Comparison of ENCODE assay signal across 2 cellular contexts in genomic region chr6:35011096-35012041, GRCh38.
TF ChIP-seq lines count a peak whose summit lies in the region.

No MANE protein-coding gene starts in this region.

TF ChIP-seq in HEK293, 187 proteins besides CTCF, POLR2A, EP300 and RAD21 (continued from another document):
- TF ChIP-seq ZNF785 (tag by site-specific recombination; IDR thresholded peaks at IDR 0.05) = no peak
- no peak for TF ChIP-seq ZFHX2 (tag by site-specific recombination; conservative IDR thresholded peaks at IDR 0.05)
- TF ChIP-seq ZNF777 (tag by site-specific recombination; IDR thresholded peaks at IDR 0.05; ENCODE audit: borderline replicate concordance) = no peak
- TF ChIP-seq ZBTB17 (tag by site-specific recombination; IDR thresholded peaks at IDR 0.05) = 0 out of 2 replicates have a peak, but pooled peaks have one; percentile 28
- no peak for TF ChIP-seq ZNF280C (tag by site-specific recombination; IDR thresholded peaks at IDR 0.05)
- peak; percentile 60 for TF ChIP-seq ZNF629 (tag by site-specific recombination; IDR thresholded peaks at IDR 0.05)
- no peak for TF ChIP-seq FEZF1 (tag by site-specific recombination; IDR thresholded peaks at IDR 0.05)

TF ChIP-seq in GM12878, 131 proteins besides CTCF, POLR2A, EP300 and RAD21 (continued from another document and continues in another):
- TF ChIP-seq ZBTB40 (IDR thresholded peaks at IDR 0.05; ENCODE audit: borderline replicate concordance) = no peak
- no peak for TF ChIP-seq RAD51 (IDR thresholded peaks at IDR 0.05)
- TF ChIP-seq POLR2AphosphoS5 (IDR thresholded peaks at IDR 0.05; ENCODE audit: low read length) = no peak
- TF ChIP-seq GABPA (IDR thresholded peaks at IDR 0.05; ENCODE audit: low read depth) = 0 out of 2 replicates have a peak, but pooled peaks have one; percentile 56
- TF ChIP-seq TBL1XR1 (IDR thresholded peaks at IDR 0.05; ENCODE audit: low read depth, low read length) = no peak
- TF ChIP-seq MAX (IDR thresholded peaks at IDR 0.05; ENCODE audit: low read depth, low read length) = no peak
- peak; percentile 58; the same call in 1 of the 2 replicates for TF ChIP-seq DPF2 (IDR thresholded peaks at IDR 0.05)
- TF ChIP-seq POLR2AphosphoS2 (IDR thresholded peaks at IDR 0.05; ENCODE audit: low read depth, low read length) = no peak
- no peak for TF ChIP-seq ZZZ3 (IDR thresholded peaks at IDR 0.05; ENCODE audit: control insufficient read depth, insufficient read length, low read depth)
- TF ChIP-seq SRF (IDR thresholded peaks at IDR 0.05; ENCODE audit: low read depth in 2 of 2, low read length in 2 of 2) = 0 out of 4 replicates have a peak, but pooled peaks of 1 of the 2 experiments have one; percentile 38
- no peak for TF ChIP-seq SMAD5 (IDR thresholded peaks at IDR 0.05; ENCODE audit: low read depth)
- peak in 1 of 2 experiments; percentile 59; a peak in 1 of 4 replicates for TF ChIP-seq IKZF2 (IDR thresholded peaks at IDR 0.05)
- TF ChIP-seq HDAC2 (IDR thresholded peaks at IDR 0.05) = no peak
- TF ChIP-seq ZSCAN29 (IDR thresholded peaks at IDR 0.05) = no peak
- TF ChIP-seq PML (IDR thresholded peaks at IDR 0.05; ENCODE audit: low read length) = no peak
- peak; percentile 77; the same call in 1 of the 2 replicates for TF ChIP-seq MEF2A (IDR thresholded peaks at IDR 0.05; ENCODE audit: insufficient read depth, low read depth, low read length)
- peak; percentile 97 for TF ChIP-seq JUNB (IDR thresholded peaks at IDR 0.05)
- TF ChIP-seq ETV6 (conservative IDR thresholded peaks at IDR 0.05 in 1 of 2, IDR thresholded peaks at IDR 0.05 in 1 of 2; ENCODE audit: borderline replicate concordance in 1 of 2, low read depth in 1 of 2) = peak in 1 of 2 experiments; percentile 63; a peak in 1 of 4 replicates
- TF ChIP-seq MLLT1 (IDR thresholded peaks at IDR 0.05) = no peak
- peak; percentile 97 for TF ChIP-seq ATF7 (IDR thresholded peaks at IDR 0.05; ENCODE audit: low read depth)
- no peak for TF ChIP-seq MYB (IDR thresholded peaks at IDR 0.05; ENCODE audit: borderline replicate concordance, low read depth, low read length)
- TF ChIP-seq NRF1 (conservative IDR thresholded peaks at IDR 0.05; ENCODE audit: low read depth, low read length) = no peak
- no peak for TF ChIP-seq TAF1 (IDR thresholded peaks at IDR 0.05; ENCODE audit: borderline replicate concordance, low read depth, low read length)
- peak; percentile 66; the same call in 1 of the 2 replicates for TF ChIP-seq MTA2 (IDR thresholded peaks at IDR 0.05; ENCODE audit: low read depth)
- TF ChIP-seq RUNX3 (IDR thresholded peaks at IDR 0.05; ENCODE audit: low read length) = peak; percentile 62
- no peak for TF ChIP-seq SREBF1 (IDR thresholded peaks at IDR 0.05; ENCODE audit: low read length)
- peak; percentile 84; the same call in 1 of the 2 replicates for TF ChIP-seq IRF4 (IDR thresholded peaks at IDR 0.05; ENCODE audit: low read depth, low read length)
- TF ChIP-seq CEBPB (IDR thresholded peaks at IDR 0.05; ENCODE audit: borderline replicate concordance in 1 of 2, low read depth in 2 of 2, low read length in 2 of 2) = peak in 1 of 2 experiments; percentile 82; a peak in 1 of 4 replicates
- TF ChIP-seq ZNF207 (IDR thresholded peaks at IDR 0.05; ENCODE audit: borderline replicate concordance) = no peak
- peak; percentile 78 for TF ChIP-seq EED (IDR thresholded peaks at IDR 0.05; ENCODE audit: low read depth)
- TF ChIP-seq ZBED1 (IDR thresholded peaks at IDR 0.05; ENCODE audit: borderline replicate concordance) = peak; percentile 56; the same call in 1 of the 2 replicates
- peak; percentile 43; the same call in 1 of the 2 replicates for TF ChIP-seq NR2C1 (IDR thresholded peaks at IDR 0.05)
- TF ChIP-seq FOXM1 (IDR thresholded peaks at IDR 0.05; ENCODE audit: low read depth, low read length) = peak; percentile 84; the same call in 1 of the 2 replicates
- TF ChIP-seq E2F8 (IDR thresholded peaks at IDR 0.05; ENCODE audit: low read depth, partially characterized antibody) = no peak
- TF ChIP-seq KLF5 (IDR thresholded peaks at IDR 0.05; ENCODE audit: partially characterized antibody) = no peak
- TF ChIP-seq MTA3 (IDR thresholded peaks at IDR 0.05; ENCODE audit: borderline replicate concordance, low read length) = peak; percentile 16; the same call in 1 of the 2 replicates
- no peak for TF ChIP-seq BCLAF1 (IDR thresholded peaks at IDR 0.05)
- TF ChIP-seq PAX5 (IDR thresholded peaks at IDR 0.05; ENCODE audit: borderline replicate concordance, low read depth, low read length) = no peak
- 0 out of 2 replicates have a peak, but pooled peaks have one; percentile 53 for TF ChIP-seq IKZF1 (conservative IDR thresholded peaks at IDR 0.05)
- TF ChIP-seq HDGF (IDR thresholded peaks at IDR 0.05) = 0 out of 2 replicates have a peak, but pooled peaks have one; percentile 27
- TF ChIP-seq CREB1 (IDR thresholded peaks at IDR 0.05; ENCODE audit: low read depth) = peak; percentile 69; the same call in 1 of the 2 replicates
- peak; percentile 58 for TF ChIP-seq NR2F1 (conservative IDR thresholded peaks at IDR 0.05)
- TF ChIP-seq REST (IDR thresholded peaks at IDR 0.05; ENCODE audit: low read depth, low read length) = no peak
- peak; percentile 75 for TF ChIP-seq CREM (IDR thresholded peaks at IDR 0.05; ENCODE audit: low read depth)
- no peak for TF ChIP-seq PBX3 (IDR thresholded peaks at IDR 0.05; ENCODE audit: insufficient replicate concordance, low read depth, low read length)
- no peak for TF ChIP-seq TCF7 (IDR thresholded peaks at IDR 0.05; ENCODE audit: borderline replicate concordance)
- no peak for TF ChIP-seq USF1 (IDR thresholded peaks at IDR 0.05; ENCODE audit: borderline replicate concordance, extremely low read length, insufficient read depth, low read depth, low read length)
